Comparison of ENCODE assay signal across 8 cellular contexts in the genomic region with DNA sequence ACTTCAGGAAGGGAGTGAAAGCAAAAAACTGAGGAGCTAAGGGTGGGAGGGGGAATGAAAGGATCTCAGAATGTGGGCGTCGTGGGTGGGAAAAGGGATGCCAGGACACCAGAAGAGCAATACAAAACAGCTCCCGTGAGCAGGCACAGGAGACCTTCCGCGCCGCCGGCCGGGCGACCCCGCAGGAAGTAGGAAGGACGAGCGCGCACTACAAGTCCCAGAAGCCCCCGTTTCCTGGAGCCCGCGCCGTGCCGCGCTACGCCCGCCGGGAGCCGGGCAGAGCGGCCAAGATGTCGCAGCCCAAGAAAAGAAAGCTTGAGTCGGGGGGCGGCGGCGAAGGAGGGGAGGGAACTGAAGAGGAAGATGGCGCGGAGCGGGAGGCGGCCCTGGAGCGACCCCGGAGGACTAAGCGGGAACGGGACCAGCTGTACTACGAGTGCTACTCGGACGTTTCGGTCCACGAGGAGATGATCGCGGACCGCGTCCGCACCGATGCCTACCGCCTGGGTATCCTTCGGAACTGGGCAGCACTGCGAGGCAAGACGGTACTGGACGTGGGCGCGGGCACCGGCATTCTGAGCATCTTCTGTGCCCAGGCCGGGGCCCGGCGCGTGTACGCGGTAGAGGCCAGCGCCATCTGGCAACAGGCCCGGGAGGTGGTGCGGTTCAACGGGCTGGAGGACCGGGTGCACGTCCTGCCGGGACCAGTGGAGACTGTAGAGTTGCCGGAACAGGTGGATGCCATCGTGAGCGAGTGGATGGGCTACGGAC. TPM values are rescaled to one million over a fixed set of nuclear protein-coding genes. Genes with fewer than 3 reads are reported as not detected.
A peak's percentile ranks its signal among the peaks of the same experiment; 100 is the strongest.
DNase-seq lines count a peak whose midpoint lies in the region; ATAC-seq and TF ChIP-seq lines count a peak whose summit lies in the region.

PRMT6 (plus strand) TSS at position 249 of the 771 bp plus-strand sequence; CDS start at position 291, 42 bp downstream.

- H3K4me3 Mint-ChIP-seq in CD14-positive monocyte: peak within 1 kb of the TSS; percentile 95 to 99
- peak within 1 kb of the TSS; percentile 95 for H3K4me3 Mint-ChIP-seq in activated CD8-positive, alpha-beta T cell treated with anti-CD3 and anti-CD28 coated beads for 36 hours

- H3K36me3 ChIP-seq in ectodermal cell (ENCODE audit: control insufficient read depth, insufficient read depth, low read length) (no peaks in the 10 kb centered on the region), lung (ENCODE audit: control insufficient read depth in 2 of 2, insufficient read depth in 2 of 2, low read length in 2 of 2) (peaks cover 0 to 2% of the 10 kb centered on the region in 2 donors)

- H3K36me3 Mint-ChIP-seq in CD14-positive monocyte: peaks cover 10% of the 10 kb centered on the region in 2 donors
- peaks cover 35% of the 10 kb centered on the region for H3K36me3 Mint-ChIP-seq in activated CD8-positive, alpha-beta T cell treated with anti-CD3 and anti-CD28 coated beads for 36 hours (ENCODE audit: low read depth)

- intact Hi-C loops in CD14-positive monocyte (cut with micrococcal nuclease): no loop called here
- intact Hi-C loops in activated CD8-positive, alpha-beta T cell treated with anti-CD3 and anti-CD28 coated beads for 36 hours (cut with micrococcal nuclease): loop anchor here (5.0 kb wide), 1 partner anchor 86 kb away; the partner anchor contains the start of gene NTNG1

- H3K9me3 ChIP-seq in ectodermal cell (ENCODE audit: control insufficient read depth, low read length) (no peaks in the 10 kb centered on the region), lung (ENCODE audit: control insufficient read depth in 2 of 2, insufficient read depth in 1 of 2, low read length in 1 of 2) (no peaks in the 10 kb centered on the region)

- peaks cover 6% of the 10 kb centered on the region for H3K4me1 ChIP-seq in ectodermal cell (ENCODE audit: control insufficient read depth, insufficient read depth, low read length)
- peaks cover 4 to 7% of the 10 kb centered on the region in 2 donors for H3K4me1 ChIP-seq in lung (ENCODE audit: control insufficient read depth in 2 of 2, insufficient read depth in 2 of 2, low read length in 2 of 2)

- TF ChIP-seq CTCF in CD14-positive monocyte (IDR thresholded peaks at IDR 0.05) (no peak), lung (IDR thresholded peaks at IDR 0.05; ENCODE audit: control extremely low read depth, extremely low read depth) (no peak)
- no peak for TF ChIP-seq CTCF in activated CD8-positive, alpha-beta T cell treated with anti-CD3 and anti-CD28 coated beads for 36 hours (IDR thresholded peaks at IDR 0.05)

- H3K27ac Mint-ChIP-seq in CD14-positive monocyte: peak within 1 kb of the TSS; percentile 18 to 90 (median 69)
- peak within 1 kb of the TSS; percentile 96 for H3K27ac Mint-ChIP-seq in activated CD8-positive, alpha-beta T cell treated with anti-CD3 and anti-CD28 coated beads for 36 hours

- peak within 1 kb of the TSS; percentile 99 for H3K4me3 ChIP-seq in ectodermal cell (ENCODE audit: insufficient read depth, low read depth, low read length)
- peak within 1 kb of the TSS; percentile 98 for H3K4me3 ChIP-seq in lung

- peaks cover 0 to 1% (median 0%) of the 10 kb centered on the region in 3 donors for H3K27me3 Mint-ChIP-seq in CD14-positive monocyte (ENCODE audit: low read depth in 3 of 3)
- H3K27me3 Mint-ChIP-seq in activated CD8-positive, alpha-beta T cell treated with anti-CD3 and anti-CD28 coated beads for 36 hours: no peaks in the 10 kb centered on the region

- POLR2A ChIA-PET in activated CD8-positive, alpha-beta T cell treated with anti-CD3 and anti-CD28 coated beads for 36 hours (lab: Charles Lee): interaction anchor here (0.9 to 1.0 kb wide), 2 partner anchors 10 to 12 kb away, joined by 3 to 5 read pairs; no protein-coding TSS in a partner anchor

- CTCF ChIA-PET in activated CD8-positive, alpha-beta T cell treated with anti-CD3 and anti-CD28 coated beads for 36 hours (lab: Charles Lee): interaction anchor here (1.2 to 1.5 kb wide), 2 partner anchors 9 to 20 kb away, joined by 3 to 7 read pairs; no protein-coding TSS in a partner anchor

- ATAC-seq in GM19372 (IDR thresholded peaks at IDR 0.05; ENCODE audit: low read depth, unreplicated experiment) (peak; percentile 85), HG03558 (IDR thresholded peaks at IDR 0.05; ENCODE audit: extremely low read depth, unreplicated experiment) (peak; percentile 87), lung (ENCODE audit: insufficient read depth, low FRiP score) (peak; percentile 96)
- ATAC-seq in activated CD8-positive, alpha-beta T cell treated with anti-CD3 and anti-CD28 coated beads for 36 hours: peak; percentile 95

- H3K27ac ChIP-seq in ectodermal cell (ENCODE audit: insufficient read depth, low read depth, low read length, poor library complexity, severe bottlenecking) (peak within 1 kb of the TSS; percentile 55), lung (ENCODE audit: low read depth in 1 of 2, low read length in 1 of 2) (peak within 1 kb of the TSS; percentile 81 to 92)

- 0 to 1% methylated on average over 73 of the region's 73 CpGs for WGBS in ectodermal cell, 2 experiments
- 0 to 1% methylated on average over 66 to 73 of the region's 73 CpGs for WGBS in lung, 2 donors

- H3K27me3 ChIP-seq in ectodermal cell (ENCODE audit: control insufficient read depth, insufficient read depth, low read length, poor library complexity, severe bottlenecking) (no peaks in the 10 kb centered on the region), lung (ENCODE audit: control insufficient read depth, insufficient read depth) (no peaks in the 10 kb centered on the region)

- H3K9me3 Mint-ChIP-seq in CD14-positive monocyte: peaks cover 0 to 4% (median 0%) of the 10 kb centered on the region in 7 donors
- H3K9me3 Mint-ChIP-seq in activated CD8-positive, alpha-beta T cell treated with anti-CD3 and anti-CD28 coated beads for 36 hours: no peaks in the 10 kb centered on the region

- DNase-seq in CD14-positive monocyte (ENCODE audit: low spot score) (peak; percentile 50), NCI-H774 (lab: John Stamatoyannopoulos, UW) (peak; percentile 64), lung (ENCODE audit: low spot score) (peak; percentile 77)
- peak; percentile 87 for DNase-seq in activated CD8-positive, alpha-beta T cell treated with anti-CD3 and anti-CD28 coated beads for 36 hours
- peak; percentile 58 to 79 (median 71) for DNase-seq in stimulated activated CD4-positive, alpha-beta T cell treated with anti-CD3 and anti-CD28 coated beads, TNF-alpha, amount 100 ng/mL, for 24 hours (ENCODE audit: low read depth in 3 of 3)

- peaks cover 23% of the 10 kb centered on the region for H3K4me1 Mint-ChIP-seq in CD14-positive monocyte
- peaks cover 22% of the 10 kb centered on the region for H3K4me1 Mint-ChIP-seq in activated CD8-positive, alpha-beta T cell treated with anti-CD3 and anti-CD28 coated beads for 36 hours (ENCODE audit: low read depth)

RNA-seq across cellular contexts. Expression of gene PRMT6, which starts in this region (rescaled TPM):
- polyA plus RNA-seq in CD14-positive monocyte (10 to 100 TPM; 14.7 to 16.2 TPM), lung (10 to 100 TPM in 1 of 2 donors, 1 to 10 TPM in 1; 7.3 to 10.9 TPM)
- 10 to 100 TPM; 19.4 to 20.7 TPM for total RNA-seq in activated CD8-positive, alpha-beta T cell treated with anti-CD3 and anti-CD28 coated beads for 36 hours
- polyA plus RNA-seq in ectodermal cell (2013, experiment 1 of 4): 36.5 TPM
- polyA plus RNA-seq in ectodermal cell (2013, experiment 2 of 4): 43.2 TPM
- polyA plus RNA-seq in ectodermal cell (2013, experiment 3 of 4): 33.3 TPM
- polyA plus RNA-seq in ectodermal cell (2013, experiment 4 of 4): 35.1 TPM
- total RNA-seq in lung: 10 to 100 TPM; 13.8 to 14.1 TPM

Comparison
In these comparisons a context has a peak if more than half of its experiments do, and no peak if none do; other contexts are left out.
1. Peak in every context shown above with its lines: DNase-seq, ATAC-seq, H3K4me3 ChIP-seq and H3K27ac ChIP-seq.